In genomic region chr7:149196151-149196704, GRCh38 we compare ENCODE assay signal across 1 cellular context.
A peak's percentile ranks its signal among the peaks of the same experiment; 100 is the strongest.
TF ChIP-seq lines count a peak whose summit lies in the region.

No MANE protein-coding gene starts in this region.

TF ChIP-seq in HEK293, 187 proteins besides CTCF, POLR2A, EP300 and RAD21 (continued from another document):
- TF ChIP-seq ZNF335 (tag by site-specific recombination; conservative IDR thresholded peaks at IDR 0.05) (peak; percentile 70), GLIS2 (tag by site-specific recombination; IDR thresholded peaks at IDR 0.05) (peak; percentile 35; the same call in 1 of the 2 replicates), ZBTB17 (tag by site-specific recombination; IDR thresholded peaks at IDR 0.05) (peak; percentile 91)
TF ChIP-seq in HEK293: peak in this region for 7.
